1 cellular context compared by ENCODE assay signal in genomic region chr1:9763914-9764313, GRCh38.
TF ChIP-seq lines count a peak whose summit lies in the region.

No MANE protein-coding gene starts in this region.

TF ChIP-seq in GM23338, 12 proteins besides CTCF, POLR2A, EP300 and RAD21 (continued from another document):
- TF ChIP-seq, protein P1, sequence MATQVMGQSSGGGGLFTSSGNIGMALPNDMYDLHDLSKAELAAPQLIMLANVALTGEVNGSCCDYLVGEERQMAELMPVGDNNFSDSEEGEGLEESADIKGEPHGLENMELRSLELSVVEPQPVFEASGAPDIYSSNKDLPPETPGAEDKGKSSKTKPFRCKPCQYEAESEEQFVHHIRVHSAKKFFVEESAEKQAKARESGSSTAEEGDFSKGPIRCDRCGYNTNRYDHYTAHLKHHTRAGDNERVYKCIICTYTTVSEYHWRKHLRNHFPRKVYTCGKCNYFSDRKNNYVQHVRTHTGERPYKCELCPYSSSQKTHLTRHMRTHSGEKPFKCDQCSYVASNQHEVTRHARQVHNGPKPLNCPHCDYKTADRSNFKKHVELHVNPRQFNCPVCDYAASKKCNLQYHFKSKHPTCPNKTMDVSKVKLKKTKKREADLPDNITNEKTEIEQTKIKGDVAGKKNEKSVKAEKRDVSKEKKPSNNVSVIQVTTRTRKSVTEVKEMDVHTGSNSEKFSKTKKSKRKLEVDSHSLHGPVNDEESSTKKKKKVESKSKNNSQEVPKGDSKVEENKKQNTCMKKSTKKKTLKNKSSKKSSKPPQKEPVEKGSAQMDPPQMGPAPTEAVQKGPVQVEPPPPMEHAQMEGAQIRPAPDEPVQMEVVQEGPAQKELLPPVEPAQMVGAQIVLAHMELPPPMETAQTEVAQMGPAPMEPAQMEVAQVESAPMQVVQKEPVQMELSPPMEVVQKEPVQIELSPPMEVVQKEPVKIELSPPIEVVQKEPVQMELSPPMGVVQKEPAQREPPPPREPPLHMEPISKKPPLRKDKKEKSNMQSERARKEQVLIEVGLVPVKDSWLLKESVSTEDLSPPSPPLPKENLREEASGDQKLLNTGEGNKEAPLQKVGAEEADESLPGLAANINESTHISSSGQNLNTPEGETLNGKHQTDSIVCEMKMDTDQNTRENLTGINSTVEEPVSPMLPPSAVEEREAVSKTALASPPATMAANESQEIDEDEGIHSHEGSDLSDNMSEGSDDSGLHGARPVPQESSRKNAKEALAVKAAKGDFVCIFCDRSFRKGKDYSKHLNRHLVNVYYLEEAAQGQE (IDR thresholded peaks at IDR 0.05; ENCODE audit: unreplicated experiment) = no peak
- no peak for TF ChIP-seq CREB1 (CRISPR knock-in tag; IDR thresholded peaks at IDR 0.05; ENCODE audit: low read depth)
TF ChIP-seq in GM23338: peak in this region for 0.
